ENCODE assay signal across 20 cellular contexts in the genomic region with DNA sequence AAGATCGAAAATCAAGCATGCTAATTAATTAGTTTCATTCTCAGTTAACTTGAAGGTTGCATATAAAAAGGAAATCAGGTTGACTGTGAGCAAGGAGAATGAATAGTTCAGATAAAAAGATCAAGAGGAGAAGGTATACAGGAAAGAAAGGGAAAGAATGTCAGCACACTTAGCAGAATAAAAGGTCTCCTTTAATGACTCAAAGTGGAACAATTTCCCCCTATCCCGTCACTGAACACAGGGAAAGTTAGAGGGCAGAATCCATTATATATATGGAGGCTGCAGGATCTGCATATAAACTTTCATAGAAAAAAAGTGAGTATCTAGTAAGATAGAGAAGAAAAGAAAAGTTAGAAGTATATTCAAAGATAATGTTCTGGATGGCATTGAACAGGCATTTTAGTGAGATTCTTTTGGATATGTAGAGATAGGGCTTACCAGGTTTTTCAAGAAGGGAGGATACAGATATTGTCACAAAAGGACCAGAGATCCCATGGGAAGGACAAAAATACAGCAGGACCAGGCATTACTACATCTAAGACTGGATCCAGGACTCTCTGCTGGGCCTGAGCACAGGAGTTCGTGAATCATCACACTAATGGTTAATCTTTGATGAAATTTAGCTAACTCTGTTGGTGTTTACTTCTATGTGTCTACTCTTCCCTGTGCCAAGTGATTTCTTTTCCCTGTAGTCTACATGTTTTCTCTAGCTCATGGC.
"Had no signal": no experiment of that assay in that cellular context is flagged by ENCODE, and none has a peak within 500 bp of the region (broad histone marks: within the 10 kb centered on the region; RNA-seq: fewer than 3 reads in every experiment).

No MANE protein-coding gene starts in this region.

- H3K36me3 Mint-ChIP-seq: activated naive CD4-positive, alpha-beta T cell treated with anti-CD3 and anti-CD28 coated beads, Interleukin-2, amount 50 U/mL, for 72 hours; brain; stimulated activated naive B cell treated with anti-CD40 and anti-IgM and Interleukin-4, amounts not matched to agents 10 μg/mL and 1 μg/mL and 100 μg/mL, for 72 hours had no signal

- H3K4me3 Mint-ChIP-seq: activated B cell treated with CpG ODN at 0.5 μM for 24 hours; activated CD8-positive, alpha-beta T cell treated with anti-CD3 and anti-CD28 coated beads, Interleukin-2, amount 10 ng/mL, durations not matched to agents 7 days and 5 days; brain; stimulated activated naive B cell treated with anti-CD40 and anti-IgM and Interleukin-4, amounts not matched to agents 10 μg/mL and 1 μg/mL and 100 μg/mL, for 72 hours had no signal

- FAIRE-seq: endothelial cell of umbilical vein had no signal

- H3K27me3 Mint-ChIP-seq: activated B cell treated with CpG ODN at 0.5 μM for 24 hours; brain; stimulated activated naive B cell treated with anti-CD40 and anti-IgM and Interleukin-4, amounts not matched to agents 10 μg/mL and 1 μg/mL and 100 μg/mL, for 72 hours had no signal

- H3K27ac ChIP-seq: ovary, thyroid gland had no signal

- H3K36me3 ChIP-seq: ovary, thyroid gland had no signal

- ATAC-seq: activated CD8-positive, alpha-beta T cell treated with anti-CD3 and anti-CD28 coated beads, Interleukin-2, amount 10 ng/mL, durations not matched to agents 7 days and 5 days; activated naive CD4-positive, alpha-beta T cell treated with anti-CD3 and anti-CD28 coated beads, Interleukin-2, amount 50 U/mL, for 72 hours; left cardiac atrium; stimulated activated naive B cell treated with anti-CD40 and anti-IgM and Interleukin-4, amounts not matched to agents 10 μg/mL and 1 μg/mL and 100 μg/mL, for 72 hours had no signal

- H3K27ac Mint-ChIP-seq: activated B cell treated with CpG ODN at 0.5 μM for 24 hours; activated CD8-positive, alpha-beta T cell treated with anti-CD3 and anti-CD28 coated beads, Interleukin-2, amount 10 ng/mL, durations not matched to agents 7 days and 5 days; activated naive CD4-positive, alpha-beta T cell treated with anti-CD3 and anti-CD28 coated beads, Interleukin-2, amount 50 U/mL, for 72 hours; brain; stimulated activated naive B cell treated with anti-CD40 and anti-IgM and Interleukin-4, amounts not matched to agents 10 μg/mL and 1 μg/mL and 100 μg/mL, for 72 hours had no signal

- H3K4me1 Mint-ChIP-seq: activated B cell treated with CpG ODN at 0.5 μM for 24 hours; brain; stimulated activated naive B cell treated with anti-CD40 and anti-IgM and Interleukin-4, amounts not matched to agents 10 μg/mL and 1 μg/mL and 100 μg/mL, for 72 hours had no signal

- DNase-seq: activated B cell treated with CpG ODN at 0.5 μM for 24 hours; activated CD4-positive, alpha-beta T cell treated with anti-CD3 and anti-CD28 coated beads for 48 hours; activated CD8-positive, alpha-beta memory T cell treated with anti-CD3 and anti-CD28 coated beads, Interleukin-2, amount 50 U/mL, for 4 hours; activated CD8-positive, alpha-beta T cell treated with anti-CD3 and anti-CD28 coated beads, Interleukin-2, amount 10 ng/mL, durations not matched to agents 7 days and 5 days; activated T-cell treated with anti-CD3 and anti-CD28 coated beads, Interleukin-2, amount 50 U/mL, for 48 hours; cortex of kidney; effector CD8-positive, alpha-beta T cell; glutamatergic neuron; hypothalamus; left cardiac atrium; midbrain; ovary; stimulated activated CD4-positive, alpha-beta T cell treated with anti-CD3 and anti-CD28 coated beads, Interleukin-4, amount 100 ng/mL, for 1 hour; stimulated activated naive B cell treated with anti-CD40 and anti-IgM and Interleukin-4, amounts not matched to agents 10 μg/mL and 1 μg/mL and 100 μg/mL, for 72 hours; T-helper 2 cell; thyroid gland had no signal

- H3K9me3 ChIP-seq: ovary, thyroid gland had no signal

- H3K4me3 ChIP-seq: lung, ovary, thyroid gland had no signal

- H3K27me3 ChIP-seq: ovary, thyroid gland had no signal

- H3K4me1 ChIP-seq: thyroid gland had no signal
